In genomic region chr3:160540546-160540945, GRCh38 we compare ENCODE assay signal across 1 cellular context.
TF ChIP-seq lines count a peak whose summit lies in the region.

No MANE protein-coding gene starts in this region.

TF ChIP-seq in GM23338, 12 proteins besides CTCF, POLR2A, EP300 and RAD21:
- no peak for TF ChIP-seq ZNF462 (CRISPR knock-in tag; IDR thresholded peaks at IDR 0.05)
- no peak for TF ChIP-seq STAT1 (IDR thresholded peaks at IDR 0.05; ENCODE audit: unreplicated experiment)
- TF ChIP-seq CREB1 (CRISPR knock-in tag; IDR thresholded peaks at IDR 0.05; ENCODE audit: low read depth) = no peak
- no peak for TF ChIP-seq JUNB (IDR thresholded peaks at IDR 0.05; ENCODE audit: unreplicated experiment)
- TF ChIP-seq REST (IDR thresholded peaks at IDR 0.05; ENCODE audit: unreplicated experiment) = no peak
- TF ChIP-seq ETS1 (IDR thresholded peaks at IDR 0.05) = no peak
- TF ChIP-seq EZH2 (IDR thresholded peaks at IDR 0.05; ENCODE audit: low read depth, unreplicated experiment) = no peak
- no peak for TF ChIP-seq ZNF114 (CRISPR knock-in tag; IDR thresholded peaks at IDR 0.05)
- TF ChIP-seq NANOG (IDR thresholded peaks at IDR 0.05; ENCODE audit: borderline replicate concordance) = no peak
- TF ChIP-seq POLR2AphosphoS5 (IDR thresholded peaks at IDR 0.05; ENCODE audit: low read depth) = no peak
- TF ChIP-seq ZNF331 (CRISPR knock-in tag; IDR thresholded peaks at IDR 0.05; ENCODE audit: low read depth) = no peak
- TF ChIP-seq EZH2phosphoT487 (IDR thresholded peaks at IDR 0.05; ENCODE audit: unreplicated experiment) = no peak
